In the genomic region with DNA sequence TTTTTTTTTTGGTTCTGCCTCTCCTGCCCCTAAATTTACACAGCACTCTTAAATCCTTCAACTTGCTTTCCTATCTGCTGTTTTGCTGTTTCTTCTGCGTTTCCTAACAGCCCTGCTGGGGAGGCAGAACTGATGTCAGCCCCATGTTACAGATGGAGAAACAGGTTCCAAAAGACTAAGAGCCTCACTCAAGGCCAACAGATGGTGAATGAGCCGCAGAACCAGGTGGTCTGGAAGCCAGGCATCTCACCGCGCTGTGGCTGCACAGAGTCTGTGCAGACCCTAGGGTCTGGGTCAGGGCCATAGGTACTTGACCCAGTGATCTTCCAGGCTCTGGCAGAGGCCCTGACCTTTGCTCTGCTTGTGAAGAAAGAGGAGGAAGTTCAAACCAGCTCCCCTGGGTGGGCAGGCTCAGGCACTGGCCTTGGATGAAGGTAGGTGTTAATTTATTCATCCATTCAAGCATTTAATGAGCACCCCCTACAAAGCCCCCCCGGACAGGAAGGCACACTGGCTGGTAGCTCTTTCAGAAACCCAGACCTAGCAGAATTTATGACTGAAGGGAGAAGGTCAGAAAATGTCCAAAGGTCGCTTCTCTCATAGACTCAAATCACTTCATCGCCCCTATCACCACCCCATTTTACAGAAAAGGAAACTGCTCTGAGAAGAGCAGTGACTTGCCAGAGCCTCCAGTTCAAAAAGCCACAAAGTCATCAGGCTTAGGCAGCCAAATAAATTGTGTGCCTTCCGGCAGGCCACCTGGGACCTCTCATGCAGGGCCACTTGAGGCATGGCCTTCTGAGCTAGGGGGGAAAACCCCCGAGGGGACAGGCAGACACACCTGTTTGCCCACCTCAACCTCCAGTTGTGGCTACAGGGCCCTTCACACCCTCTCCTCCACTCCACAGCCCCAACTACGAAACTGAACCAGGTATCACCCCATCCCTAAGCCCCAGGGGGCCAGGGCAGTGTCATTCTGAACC, we compare ENCODE assay signal across 10 cellular contexts. TPM values are rescaled to one million over a fixed set of nuclear protein-coding genes. Genes with fewer than 3 reads are reported as not detected.
DNase-seq lines count a peak whose midpoint lies in the region; ATAC-seq and TF ChIP-seq lines count a peak whose summit lies in the region.
"Had no signal": no experiment of that assay in that cellular context is flagged by ENCODE, and none has a peak within 500 bp of the region (broad histone marks: within the 10 kb centered on the region; RNA-seq: fewer than 3 reads in every experiment).

No MANE protein-coding gene starts in this region.

- TF ChIP-seq POLR2A in right lobe of liver (IDR thresholded peaks at IDR 0.05) = no peak

- no peaks in the 10 kb centered on the region; the same call in 1 of the 2 replicates for H3K79me2 ChIP-seq in MM.1S (ENCODE audit: low read length)

- H3K4me3 ChIP-seq in MM.1S (ENCODE audit: low read length) (no peak overlapping the region), right lobe of liver (peak overlapping the region in 2 of 3 donors; percentile 74 to 76), brain microvascular endothelial cell (ENCODE audit: low read depth, low read length) (no peak overlapping the region)
- H3K4me3 ChIP-seq: SK-N-MC had no signal

- no peaks in the 10 kb centered on the region for H3K36me3 ChIP-seq in MM.1S (replicated peaks; ENCODE audit: insufficient read depth, low read length)
- peaks cover 0 to 15% (median 8%) of the 10 kb centered on the region in 4 donors for H3K36me3 ChIP-seq in right lobe of liver
- H3K36me3 ChIP-seq in brain microvascular endothelial cell (replicated peaks) = no peaks in the 10 kb centered on the region

- in situ Hi-C loops in G401 (cut with HindIII; ENCODE audit: low sequenced_read_pairs) (no loop called here), brain microvascular endothelial cell (cut with HindIII; ENCODE audit: low pct_ligation_motif_present, low sequenced_read_pairs) (no loop called here)

- H4K20me1 ChIP-seq in MM.1S (ENCODE audit: insufficient read depth, low read length) = no peaks in the 10 kb centered on the region

- peaks cover 24% of the 10 kb centered on the region for H3F3A ChIP-seq in MM.1S (ENCODE audit: insufficient read depth, low read length)

- H3K4me2 ChIP-seq in MM.1S (ENCODE audit: low read depth, low read length) = peak overlapping the region; percentile 99; the same call in 1 of the 2 replicates

- H3K27me3 ChIP-seq in MM.1S (replicated peaks; ENCODE audit: insufficient read depth, low read length) (no peaks in the 10 kb centered on the region), right lobe of liver (no peaks in the 10 kb centered on the region), brain microvascular endothelial cell (replicated peaks) (peaks cover 20% of the 10 kb centered on the region)

- H3K27ac ChIP-seq in MM.1S (ENCODE audit: low read length) = peak overlapping the region; percentile 85
- peak overlapping the region; percentile 97 to 100 (median 99) for H3K27ac ChIP-seq in right lobe of liver
- no peak overlapping the region for H3K27ac ChIP-seq in brain microvascular endothelial cell
- H3K27ac ChIP-seq: SK-N-MC had no signal

- WGBS in right lobe of liver (ENCODE audit: insufficient coverage, low coverage, low lambda C conversion rate, missing lambda C conversion rate) = 28% methylated on average over 6 of the region's 10 CpGs

- ATAC-seq in GM19467 (IDR thresholded peaks at IDR 0.05; ENCODE audit: unreplicated experiment) = peak; percentile 36
- peak; percentile 18 to 42 (median 30) for ATAC-seq in right lobe of liver
- ATAC-seq in HG02884 (IDR thresholded peaks at IDR 0.05; ENCODE audit: unreplicated experiment) = no peak

- TF ChIP-seq CTCF in MM.1S (IDR thresholded peaks at IDR 0.05; ENCODE audit: low read length) (no peak), right lobe of liver (IDR thresholded peaks at IDR 0.05) (no peak), brain microvascular endothelial cell (IDR thresholded peaks at IDR 0.05; ENCODE audit: low read depth, low read length, missing control alignments) (no peak)

- intact Hi-C loops in right lobe of liver (cut with DNase I) = no loop called here

- H2AFZ ChIP-seq in MM.1S (ENCODE audit: low read length) = peak overlapping the region; percentile 25; the same call in 1 of the 2 replicates

- H3K9me3 ChIP-seq in MM.1S (replicated peaks; ENCODE audit: insufficient read depth, low read length) (no peaks in the 10 kb centered on the region), right lobe of liver (no peaks in the 10 kb centered on the region)

- peak overlapping the region; percentile 22; the same call in 1 of the 2 replicates for H3K9ac ChIP-seq in MM.1S (ENCODE audit: low read length)

- H3K4me1 ChIP-seq in MM.1S (ENCODE audit: low read length) (peaks cover 21% of the 10 kb centered on the region), right lobe of liver (peaks cover 0 to 31% (median 13%) of the 10 kb centered on the region in 4 donors)

- H3K9me2 ChIP-seq in MM.1S (replicated peaks; ENCODE audit: insufficient read depth, low read length) = no peaks in the 10 kb centered on the region

- DNase-seq in G401 (ENCODE audit: low spot score) (peak; percentile 86), MM.1S (peak; percentile 72), right lobe of liver (peak; percentile 51 to 75 (median 75)), activated gamma-delta T cell treated with Interleukin-2 at 50 U/mL for 16 hours (no peak), brain microvascular endothelial cell (no peak), NCI-H187 (lab: John Stamatoyannopoulos, UW) (no peak)
- DNase-seq: KBM-7 had no signal

RNA-seq across cellular contexts. Expression of a gene that starts 2.7 kb away (rescaled TPM):
- total RNA-seq in G401 (2014; rRNA removed; shearing (Covaris generic)) = 5.6 and 7.9 TPM in 2 replicates
- 10 to 100 TPM; 25.0 to 49.1 (median 39.4) TPM for total RNA-seq in right lobe of liver

RNA-seq across cellular contexts. Expression of a gene that starts 2.9 kb away (rescaled TPM):
- total RNA-seq in G401 (2014; rRNA removed; shearing (Covaris generic)) = 0.12 and 0.54 TPM in 2 replicates
- 10 to 100 TPM; 19.8 to 30.2 (median 27.3) TPM for total RNA-seq in right lobe of liver

RNA-seq across cellular contexts. Expression of a gene that starts 38.5 kb away (rescaled TPM):
- total RNA-seq in G401 (2014; rRNA removed; shearing (Covaris generic)) = 26.3 and 41.7 TPM in 2 replicates
- total RNA-seq in right lobe of liver = 10 to 100 TPM in 2 of 6 experiments, 1 to 10 TPM in 4; 6.7 to 12.0 (median 9.6) TPM

RNA-seq across cellular contexts. Expression of a gene that starts 48.2 kb away (rescaled TPM):
- 45.9 and 68.5 TPM in 2 replicates for total RNA-seq in G401 (2014; rRNA removed; shearing (Covaris generic))
- total RNA-seq in right lobe of liver = 10 to 100 TPM; 23.0 to 34.7 (median 29.3) TPM

Comparison
In these comparisons a context has a peak if more than half of its experiments do, and no peak if none do; other contexts are left out.
1. DNase-seq: peak in G401 (single experiment), MM.1S (single experiment) and right lobe of liver (3 of 3); none in activated gamma-delta T cell treated with Interleukin-2 at 50 U/mL for 16 hours (single experiment), brain microvascular endothelial cell (single experiment) and NCI-H187 (0 of 2).
2. H3K4me3 ChIP-seq: peak in right lobe of liver (2 of 3); none in MM.1S (single experiment) and brain microvascular endothelial cell (single experiment).
3. RNA of a gene that starts 2.9 kb away (total RNA-seq): 19.8 to 30.2 TPM in right lobe of liver; 0.12 to 0.54 TPM in G401; every median in the first group is over 10 times any median in the second.